In the genomic region with DNA sequence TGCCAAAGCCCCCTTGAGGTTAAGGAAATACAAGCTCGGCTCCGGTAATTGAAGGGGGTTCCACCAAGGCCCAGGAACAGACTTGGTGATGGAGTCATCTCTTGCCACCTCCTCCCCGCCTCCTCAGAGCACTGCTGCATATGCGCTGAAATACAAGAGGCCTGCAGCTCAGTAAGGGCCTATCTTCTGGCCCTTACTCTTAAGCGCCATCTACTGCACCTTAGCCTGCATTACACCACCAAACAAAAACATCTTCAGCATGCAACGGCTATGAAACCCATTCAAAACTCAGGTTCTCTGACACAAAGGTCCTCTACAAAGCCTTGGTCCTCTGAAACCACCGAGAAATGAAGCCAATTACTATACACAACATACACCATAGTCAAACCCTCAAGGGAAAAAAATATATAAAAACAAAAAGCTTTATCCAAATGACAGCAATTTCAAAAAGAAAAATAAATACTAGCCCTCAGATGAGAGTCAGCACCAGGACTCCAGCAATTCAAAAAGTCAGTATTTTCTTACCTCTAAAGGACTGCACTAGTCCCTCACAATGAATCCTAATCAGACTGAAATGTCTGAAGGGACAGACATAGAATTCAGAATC, we compare ENCODE assay signal across 11 cellular contexts.
DNase-seq lines count a peak whose midpoint lies in the region; ATAC-seq and TF ChIP-seq lines count a peak whose summit lies in the region.
"Had no signal": no experiment of that assay in that cellular context is flagged by ENCODE, and none has a peak within 500 bp of the region (broad histone marks: within the 10 kb centered on the region; RNA-seq: fewer than 3 reads in every experiment).

No MANE protein-coding gene starts in this region.

- 72 to 81% methylated on average over 7 of the region's 7 CpGs for WGBS in heart right ventricle, 2 donors

- H3K79me2 ChIP-seq in Loucy (ENCODE audit: insufficient read depth, low read length), result no peaks in the 10 kb centered on the region

- peak; percentile 31 for TF ChIP-seq CTCF in cardiac muscle cell (IDR thresholded peaks at IDR 0.05; ENCODE audit: low read depth, low read length)
- peak in 1 of 9 donors; percentile 25 for TF ChIP-seq CTCF in heart right ventricle (IDR thresholded peaks at IDR 0.05)
- peak; percentile 72 for TF ChIP-seq CTCF in Loucy (conservative IDR thresholded peaks at IDR 0.05; ENCODE audit: low read length)
- peak; percentile 59 for TF ChIP-seq CTCF in type B pancreatic cell (conservative IDR thresholded peaks at IDR 0.05)

- ATAC-seq in heart right ventricle, result no peak
- no peak for ATAC-seq in HG03039 (IDR thresholded peaks at IDR 0.05; ENCODE audit: unreplicated experiment)
- no peak for ATAC-seq in GM19351 (IDR thresholded peaks at IDR 0.05; ENCODE audit: unreplicated experiment)

- intact Hi-C loops in heart right ventricle (cut with DNase I), result loop anchor here in 1 of 10 donors (10.0 kb wide), 1 partner anchor 184 kb away; no protein-coding TSS in a partner anchor

- H3K4me1 ChIP-seq in cardiac muscle cell (ENCODE audit: low read depth) (peaks cover 11% of the 10 kb centered on the region), heart right ventricle (no peaks in the 10 kb centered on the region), Loucy (ENCODE audit: insufficient read depth, low read length, poor library complexity, severe bottlenecking) (no peaks in the 10 kb centered on the region)
- H3K4me1 ChIP-seq: esophagus muscularis mucosa had no signal

- H3K4me3 ChIP-seq in cardiac muscle cell (no peak overlapping the region), heart right ventricle (no peak overlapping the region), Loucy (ENCODE audit: low read length, poor library complexity, severe bottlenecking) (no peak overlapping the region)
- H3K4me3 ChIP-seq: esophagus muscularis mucosa had no signal

- H3K27ac ChIP-seq in cardiac muscle cell (no peak overlapping the region), heart right ventricle (no peak overlapping the region)
- H3K27ac ChIP-seq: esophagus muscularis mucosa had no signal

- H3K9me3 ChIP-seq in cardiac muscle cell (ENCODE audit: low read depth), result no peaks in the 10 kb centered on the region
- peaks cover 0 to 49% (median 10%) of the 10 kb centered on the region in 11 donors for H3K9me3 ChIP-seq in heart right ventricle
- peaks cover 13% of the 10 kb centered on the region; the same call in 1 of the 2 replicates for H3K9me3 ChIP-seq in Loucy (ENCODE audit: insufficient read depth, low read depth, low read length)

- H3K4me3 Mint-ChIP-seq in type B pancreatic cell, result no peak overlapping the region

- H2AFZ ChIP-seq in Loucy (ENCODE audit: low read length), result no peak overlapping the region

- DNase-seq in cardiac muscle cell (ENCODE audit: low read depth in 1 of 2, low spot score in 1 of 2), result peak in 1 of 2 donors; percentile 21
- no peak for DNase-seq in heart right ventricle
- DNase-seq in dermis blood vessel endothelial cell, result peak; percentile 39
- no peak for DNase-seq in type B pancreatic cell (ENCODE audit: extremely low spot score, unreplicated experiment)
- DNase-seq in NCI-H510A treated with DMSO at 0.1 percent for 48 hours (lab: John Stamatoyannopoulos, UW), result no peak
- DNase-seq: GF-D8, NCI-H510A had no signal

- no peak overlapping the region for H3K9ac ChIP-seq in Loucy (ENCODE audit: low read depth, low read length, poor library complexity, severe bottlenecking)

- H3K36me3 ChIP-seq in cardiac muscle cell (no peaks in the 10 kb centered on the region), heart right ventricle (no peaks in the 10 kb centered on the region), Loucy (ENCODE audit: insufficient read depth, low read length) (no peaks in the 10 kb centered on the region)
- H3K36me3 ChIP-seq: esophagus muscularis mucosa had no signal

- H4K20me1 ChIP-seq in Loucy (ENCODE audit: insufficient read depth, low read length, poor library complexity, severe bottlenecking), result no peaks in the 10 kb centered on the region

- H3K9me2 ChIP-seq in Loucy (replicated peaks; ENCODE audit: low read depth, low read length), result no peaks in the 10 kb centered on the region

- H3K36me3 Mint-ChIP-seq in type B pancreatic cell, result no peaks in the 10 kb centered on the region

- no peak overlapping the region for H3K27ac Mint-ChIP-seq in type B pancreatic cell

- H3K4me2 ChIP-seq in Loucy (ENCODE audit: low read depth, low read length, poor library complexity, severe bottlenecking), result no peak overlapping the region

- peaks cover under 1% of the 10 kb centered on the region for H3K4me1 Mint-ChIP-seq in type B pancreatic cell (ENCODE audit: unreplicated experiment)

- H3K27me3 ChIP-seq in cardiac muscle cell (no peaks in the 10 kb centered on the region), heart right ventricle (no peaks in the 10 kb centered on the region), Loucy (ENCODE audit: insufficient read depth, low read length, poor library complexity, severe bottlenecking) (no peaks in the 10 kb centered on the region)
- H3K27me3 ChIP-seq: esophagus muscularis mucosa had no signal

- H3F3A ChIP-seq in Loucy (ENCODE audit: low read depth), result no peaks in the 10 kb centered on the region

- no peaks in the 10 kb centered on the region for H3K9me3 Mint-ChIP-seq in type B pancreatic cell

- peaks cover 3% of the 10 kb centered on the region for H3K27me3 Mint-ChIP-seq in type B pancreatic cell
